In the genomic region with DNA sequence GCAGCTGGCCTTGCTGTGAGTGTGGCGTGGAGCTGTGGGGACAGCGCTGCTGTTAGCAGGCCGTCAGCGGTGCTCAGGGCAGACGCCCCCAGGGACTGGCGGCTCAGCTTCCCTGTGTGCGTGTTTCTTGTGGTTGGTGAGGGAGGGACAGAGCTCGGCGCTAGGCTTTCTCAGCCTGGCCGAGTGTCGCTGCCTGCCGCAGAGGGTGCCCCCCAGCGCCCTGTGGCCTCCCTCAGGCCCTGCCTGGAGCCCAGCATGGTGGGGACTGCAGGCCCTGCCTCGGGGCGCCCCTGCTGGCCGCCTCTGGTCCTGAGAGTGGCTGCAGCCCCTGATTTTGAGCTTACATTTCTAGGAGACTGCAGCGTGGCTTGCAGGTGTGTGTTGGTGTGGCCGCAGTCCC, we compare ENCODE assay signal across 1 cellular context.
TF ChIP-seq lines count a peak whose summit lies in the region.

No MANE protein-coding gene starts in this region.

TF ChIP-seq in endothelial cell of umbilical vein, 7 proteins besides CTCF, POLR2A, EP300 and RAD21:
- no peak for TF ChIP-seq POLR2AphosphoS5 (IDR thresholded peaks at IDR 0.05; ENCODE audit: insufficient read depth, low read depth, low read length)
- no peak for TF ChIP-seq GATA2 (IDR thresholded peaks at IDR 0.05; ENCODE audit: insufficient read depth, insufficient read length, low read depth, low read length)
- TF ChIP-seq FOS (IDR thresholded peaks at IDR 0.05; ENCODE audit: borderline replicate concordance, insufficient read depth, low read length), result no peak
- no peak for TF ChIP-seq EZH2 (IDR thresholded peaks at IDR 0.05; ENCODE audit: borderline replicate concordance, low read depth, low read length, severe bottlenecking)
- TF ChIP-seq JUN (IDR thresholded peaks at IDR 0.05; ENCODE audit: borderline replicate concordance, insufficient read depth, insufficient read length, low read depth), result no peak
- no peak for TF ChIP-seq MYC (IDR thresholded peaks at IDR 0.05; ENCODE audit: low read depth, low read length)
- TF ChIP-seq, protein P1, sequence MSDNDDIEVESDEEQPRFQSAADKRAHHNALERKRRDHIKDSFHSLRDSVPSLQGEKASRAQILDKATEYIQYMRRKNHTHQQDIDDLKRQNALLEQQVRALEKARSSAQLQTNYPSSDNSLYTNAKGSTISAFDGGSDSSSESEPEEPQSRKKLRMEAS (IDR thresholded peaks at IDR 0.05; ENCODE audit: insufficient read depth, insufficient read length), result no peak
